Comparison of ENCODE assay signal across 8 cellular contexts in the genomic region with DNA sequence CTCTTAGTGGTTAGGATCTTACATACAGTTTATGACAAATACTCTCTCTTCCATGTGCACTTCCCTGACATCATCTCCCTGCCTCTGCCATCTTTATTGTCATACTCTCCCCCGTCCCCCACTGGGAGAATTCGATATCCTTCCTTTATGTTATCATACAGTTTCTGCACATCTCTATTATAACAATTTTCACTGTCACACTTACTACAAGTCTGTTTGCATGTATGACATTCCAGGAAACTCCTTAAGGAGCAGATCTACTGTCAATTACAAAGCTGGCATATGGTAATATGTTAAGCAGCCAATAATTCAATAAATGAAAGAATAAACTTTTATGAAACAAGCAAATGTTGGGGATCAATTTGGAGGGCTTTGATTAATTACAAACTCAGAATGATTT.
"Had no signal": no experiment of that assay in that cellular context is flagged by ENCODE, and none has a peak within 500 bp of the region (broad histone marks: within the 10 kb centered on the region; RNA-seq: fewer than 3 reads in every experiment).

No MANE protein-coding gene starts in this region.

- H3K4me3 ChIP-seq: GM23248, GM23338, HAP-1 had no signal

- H3K9ac ChIP-seq: GM23248 had no signal

- H2AFZ ChIP-seq: GM23248, GM23338 had no signal

- H3K36me3 ChIP-seq: HAP-1 had no signal

- H3K27ac ChIP-seq: GM23248 had no signal

- H3K4me2 ChIP-seq: GM23338 had no signal

- DNase-seq: GM23248, GOT3, H7, H9, HCEC 1CT, HFFc6 had no signal

- H3K9me3 ChIP-seq: HAP-1 had no signal
